ENCODE assay signal across 1 cellular context in the genomic region with DNA sequence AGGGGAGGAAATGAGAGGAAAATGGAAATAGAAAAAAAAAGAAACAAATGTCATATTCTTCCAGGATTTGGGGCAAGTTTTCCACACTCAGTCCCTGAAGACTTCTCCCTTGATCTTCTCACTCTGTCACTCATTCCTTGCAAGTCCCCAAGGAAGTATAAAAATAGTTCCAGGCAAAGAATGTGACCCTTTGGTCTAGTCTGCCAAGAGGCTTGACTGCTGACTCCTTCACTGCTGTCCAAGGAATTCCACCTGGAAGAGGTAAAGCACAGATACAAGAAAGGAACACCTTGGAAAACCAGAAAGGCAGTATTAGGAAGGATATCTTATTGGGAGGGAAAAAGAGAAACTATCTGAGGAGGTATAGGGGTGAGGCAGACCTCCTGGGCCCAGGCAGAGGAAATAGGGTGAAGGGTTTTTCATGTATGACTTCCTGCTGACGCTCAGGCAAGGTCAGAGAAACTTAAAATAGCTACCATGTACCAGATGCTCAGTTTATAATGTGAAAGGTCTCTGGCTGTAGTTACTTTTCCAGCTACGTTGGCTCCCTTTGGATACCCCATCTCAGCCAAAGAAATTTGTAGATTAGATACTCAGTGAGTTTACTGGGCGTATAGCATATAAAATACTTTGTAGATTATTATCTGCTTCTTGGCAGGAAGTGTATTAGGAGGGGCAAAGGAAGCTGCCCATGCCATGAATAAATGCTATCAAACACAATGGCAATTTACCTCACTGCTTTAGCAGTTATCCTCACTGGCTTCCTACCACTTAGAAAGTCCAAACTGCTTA.
TF ChIP-seq lines count a peak whose summit lies in the region.

No MANE protein-coding gene starts in this region.

TF ChIP-seq in WTC11, 78 proteins besides CTCF, POLR2A, EP300 and RAD21 (continued from another document):
- TF ChIP-seq SOX15 (CRISPR knock-in tag; IDR thresholded peaks at IDR 0.05): no peak
- TF ChIP-seq FOXP4 (CRISPR knock-in tag; IDR thresholded peaks at IDR 0.05): no peak
- TF ChIP-seq, protein P1, sequence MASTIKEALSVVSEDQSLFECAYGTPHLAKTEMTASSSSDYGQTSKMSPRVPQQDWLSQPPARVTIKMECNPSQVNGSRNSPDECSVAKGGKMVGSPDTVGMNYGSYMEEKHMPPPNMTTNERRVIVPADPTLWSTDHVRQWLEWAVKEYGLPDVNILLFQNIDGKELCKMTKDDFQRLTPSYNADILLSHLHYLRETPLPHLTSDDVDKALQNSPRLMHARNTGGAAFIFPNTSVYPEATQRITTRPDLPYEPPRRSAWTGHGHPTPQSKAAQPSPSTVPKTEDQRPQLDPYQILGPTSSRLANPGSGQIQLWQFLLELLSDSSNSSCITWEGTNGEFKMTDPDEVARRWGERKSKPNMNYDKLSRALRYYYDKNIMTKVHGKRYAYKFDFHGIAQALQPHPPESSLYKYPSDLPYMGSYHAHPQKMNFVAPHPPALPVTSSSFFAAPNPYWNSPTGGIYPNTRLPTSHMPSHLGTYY (CRISPR knock-in tag; IDR thresholded peaks at IDR 0.05): no peak
- no peak for TF ChIP-seq ZNF121 (CRISPR knock-in tag; IDR thresholded peaks at IDR 0.05)
- TF ChIP-seq ZNF317 (CRISPR knock-in tag; IDR thresholded peaks at IDR 0.05; ENCODE audit: borderline replicate concordance, low read depth): no peak
- no peak for TF ChIP-seq ZBTB21 (CRISPR knock-in tag; IDR thresholded peaks at IDR 0.05; ENCODE audit: borderline replicate concordance)
- TF ChIP-seq MAX (CRISPR knock-in tag; IDR thresholded peaks at IDR 0.05): no peak
- TF ChIP-seq, protein P2, sequence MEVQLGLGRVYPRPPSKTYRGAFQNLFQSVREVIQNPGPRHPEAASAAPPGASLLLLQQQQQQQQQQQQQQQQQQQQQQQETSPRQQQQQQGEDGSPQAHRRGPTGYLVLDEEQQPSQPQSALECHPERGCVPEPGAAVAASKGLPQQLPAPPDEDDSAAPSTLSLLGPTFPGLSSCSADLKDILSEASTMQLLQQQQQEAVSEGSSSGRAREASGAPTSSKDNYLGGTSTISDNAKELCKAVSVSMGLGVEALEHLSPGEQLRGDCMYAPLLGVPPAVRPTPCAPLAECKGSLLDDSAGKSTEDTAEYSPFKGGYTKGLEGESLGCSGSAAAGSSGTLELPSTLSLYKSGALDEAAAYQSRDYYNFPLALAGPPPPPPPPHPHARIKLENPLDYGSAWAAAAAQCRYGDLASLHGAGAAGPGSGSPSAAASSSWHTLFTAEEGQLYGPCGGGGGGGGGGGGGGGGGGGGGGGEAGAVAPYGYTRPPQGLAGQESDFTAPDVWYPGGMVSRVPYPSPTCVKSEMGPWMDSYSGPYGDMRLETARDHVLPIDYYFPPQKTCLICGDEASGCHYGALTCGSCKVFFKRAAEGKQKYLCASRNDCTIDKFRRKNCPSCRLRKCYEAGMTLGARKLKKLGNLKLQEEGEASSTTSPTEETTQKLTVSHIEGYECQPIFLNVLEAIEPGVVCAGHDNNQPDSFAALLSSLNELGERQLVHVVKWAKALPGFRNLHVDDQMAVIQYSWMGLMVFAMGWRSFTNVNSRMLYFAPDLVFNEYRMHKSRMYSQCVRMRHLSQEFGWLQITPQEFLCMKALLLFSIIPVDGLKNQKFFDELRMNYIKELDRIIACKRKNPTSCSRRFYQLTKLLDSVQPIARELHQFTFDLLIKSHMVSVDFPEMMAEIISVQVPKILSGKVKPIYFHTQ (CRISPR knock-in tag; IDR thresholded peaks at IDR 0.05): no peak
- TF ChIP-seq, protein P3, sequence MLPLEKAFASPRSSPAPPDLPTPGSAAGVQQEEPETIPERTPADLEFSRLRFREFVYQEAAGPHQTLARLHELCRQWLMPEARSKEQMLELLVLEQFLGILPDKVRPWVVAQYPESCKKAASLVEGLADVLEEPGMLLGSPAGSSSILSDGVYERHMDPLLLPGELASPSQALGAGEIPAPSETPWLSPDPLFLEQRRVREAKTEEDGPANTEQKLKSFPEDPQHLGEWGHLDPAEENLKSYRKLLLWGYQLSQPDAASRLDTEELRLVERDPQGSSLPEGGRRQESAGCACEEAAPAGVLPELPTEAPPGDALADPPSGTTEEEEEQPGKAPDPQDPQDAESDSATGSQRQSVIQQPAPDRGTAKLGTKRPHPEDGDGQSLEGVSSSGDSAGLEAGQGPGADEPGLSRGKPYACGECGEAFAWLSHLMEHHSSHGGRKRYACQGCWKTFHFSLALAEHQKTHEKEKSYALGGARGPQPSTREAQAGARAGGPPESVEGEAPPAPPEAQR (CRISPR knock-in tag; IDR thresholded peaks at IDR 0.05): no peak
- no peak for TF ChIP-seq GABPB1 (CRISPR knock-in tag; IDR thresholded peaks at IDR 0.05)
- TF ChIP-seq ZNF425 (CRISPR knock-in tag; conservative IDR thresholded peaks at IDR 0.05): no peak
- no peak for TF ChIP-seq JUN (CRISPR knock-in tag; IDR thresholded peaks at IDR 0.05)
- TF ChIP-seq ZNF423 (CRISPR knock-in tag; IDR thresholded peaks at IDR 0.05): no peak
- TF ChIP-seq SMAD4 (CRISPR knock-in tag; IDR thresholded peaks at IDR 0.05): no peak
- TF ChIP-seq, protein P4, sequence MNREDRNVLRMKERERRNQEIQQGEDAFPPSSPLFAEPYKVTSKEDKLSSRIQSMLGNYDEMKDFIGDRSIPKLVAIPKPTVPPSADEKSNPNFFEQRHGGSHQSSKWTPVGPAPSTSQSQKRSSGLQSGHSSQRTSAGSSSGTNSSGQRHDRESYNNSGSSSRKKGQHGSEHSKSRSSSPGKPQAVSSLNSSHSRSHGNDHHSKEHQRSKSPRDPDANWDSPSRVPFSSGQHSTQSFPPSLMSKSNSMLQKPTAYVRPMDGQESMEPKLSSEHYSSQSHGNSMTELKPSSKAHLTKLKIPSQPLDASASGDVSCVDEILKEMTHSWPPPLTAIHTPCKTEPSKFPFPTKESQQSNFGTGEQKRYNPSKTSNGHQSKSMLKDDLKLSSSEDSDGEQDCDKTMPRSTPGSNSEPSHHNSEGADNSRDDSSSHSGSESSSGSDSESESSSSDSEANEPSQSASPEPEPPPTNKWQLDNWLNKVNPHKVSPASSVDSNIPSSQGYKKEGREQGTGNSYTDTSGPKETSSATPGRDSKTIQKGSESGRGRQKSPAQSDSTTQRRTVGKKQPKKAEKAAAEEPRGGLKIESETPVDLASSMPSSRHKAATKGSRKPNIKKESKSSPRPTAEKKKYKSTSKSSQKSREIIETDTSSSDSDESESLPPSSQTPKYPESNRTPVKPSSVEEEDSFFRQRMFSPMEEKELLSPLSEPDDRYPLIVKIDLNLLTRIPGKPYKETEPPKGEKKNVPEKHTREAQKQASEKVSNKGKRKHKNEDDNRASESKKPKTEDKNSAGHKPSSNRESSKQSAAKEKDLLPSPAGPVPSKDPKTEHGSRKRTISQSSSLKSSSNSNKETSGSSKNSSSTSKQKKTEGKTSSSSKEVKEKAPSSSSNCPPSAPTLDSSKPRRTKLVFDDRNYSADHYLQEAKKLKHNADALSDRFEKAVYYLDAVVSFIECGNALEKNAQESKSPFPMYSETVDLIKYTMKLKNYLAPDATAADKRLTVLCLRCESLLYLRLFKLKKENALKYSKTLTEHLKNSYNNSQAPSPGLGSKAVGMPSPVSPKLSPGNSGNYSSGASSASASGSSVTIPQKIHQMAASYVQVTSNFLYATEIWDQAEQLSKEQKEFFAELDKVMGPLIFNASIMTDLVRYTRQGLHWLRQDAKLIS (CRISPR knock-in tag; IDR thresholded peaks at IDR 0.05; ENCODE audit: borderline replicate concordance): no peak
TF ChIP-seq in WTC11: peak in this region for 0.
